1 cellular context compared by ENCODE assay signal in the genomic region with DNA sequence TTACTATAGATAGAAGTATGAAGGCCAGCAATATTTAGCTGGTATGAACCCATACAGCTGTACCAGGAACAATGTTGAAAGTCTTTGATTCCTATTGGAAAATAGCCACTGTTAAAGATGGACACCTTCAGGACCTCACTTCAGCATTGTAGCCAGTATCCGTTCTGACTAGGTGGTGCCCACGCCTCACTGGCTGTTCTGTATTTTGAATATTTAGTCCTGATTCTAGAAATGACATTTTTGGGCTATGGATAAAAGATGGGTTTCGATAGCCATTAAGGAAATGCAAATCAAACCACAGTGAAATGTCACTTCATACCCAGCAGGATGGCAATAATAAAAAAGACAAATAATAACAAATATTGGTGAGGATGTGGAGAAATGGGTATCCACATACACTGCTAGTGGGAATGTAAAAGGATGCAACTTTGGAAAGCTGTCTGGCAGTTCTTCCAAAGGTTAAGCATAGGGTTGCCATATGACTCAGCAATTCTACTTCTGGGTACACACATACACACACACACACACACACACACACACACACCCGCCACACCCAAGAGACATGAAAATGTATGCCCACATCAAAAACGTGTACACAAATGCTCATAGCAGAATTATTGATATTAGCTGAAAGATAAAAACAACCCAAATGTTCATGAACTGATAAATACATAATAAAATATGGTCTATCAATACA.
TF ChIP-seq lines count a peak whose summit lies in the region.

No MANE protein-coding gene starts in this region.

TF ChIP-seq in HCT116, 20 proteins besides CTCF, POLR2A, EP300 and RAD21:
- TF ChIP-seq TCF7L2 (IDR thresholded peaks at IDR 0.05; ENCODE audit: borderline replicate concordance, extremely low read depth, insufficient read depth, insufficient read length): no peak
- no peak for TF ChIP-seq SP1 (IDR thresholded peaks at IDR 0.05; ENCODE audit: low read depth)
- TF ChIP-seq EZH2 (IDR thresholded peaks at IDR 0.05): no peak
- no peak for TF ChIP-seq YY1 (IDR thresholded peaks at IDR 0.05; ENCODE audit: extremely low read depth, insufficient replicate concordance, low read depth, low read length)
- TF ChIP-seq, protein P1, sequence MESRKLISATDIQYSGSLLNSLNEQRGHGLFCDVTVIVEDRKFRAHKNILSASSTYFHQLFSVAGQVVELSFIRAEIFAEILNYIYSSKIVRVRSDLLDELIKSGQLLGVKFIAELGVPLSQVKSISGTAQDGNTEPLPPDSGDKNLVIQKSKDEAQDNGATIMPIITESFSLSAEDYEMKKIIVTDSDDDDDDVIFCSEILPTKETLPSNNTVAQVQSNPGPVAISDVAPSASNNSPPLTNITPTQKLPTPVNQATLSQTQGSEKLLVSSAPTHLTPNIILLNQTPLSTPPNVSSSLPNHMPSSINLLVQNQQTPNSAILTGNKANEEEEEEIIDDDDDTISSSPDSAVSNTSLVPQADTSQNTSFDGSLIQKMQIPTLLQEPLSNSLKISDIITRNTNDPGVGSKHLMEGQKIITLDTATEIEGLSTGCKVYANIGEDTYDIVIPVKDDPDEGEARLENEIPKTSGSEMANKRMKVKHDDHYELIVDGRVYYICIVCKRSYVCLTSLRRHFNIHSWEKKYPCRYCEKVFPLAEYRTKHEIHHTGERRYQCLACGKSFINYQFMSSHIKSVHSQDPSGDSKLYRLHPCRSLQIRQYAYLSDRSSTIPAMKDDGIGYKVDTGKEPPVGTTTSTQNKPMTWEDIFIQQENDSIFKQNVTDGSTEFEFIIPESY (IDR thresholded peaks at IDR 0.05; ENCODE audit: extremely low read depth, insufficient replicate concordance, low read length): no peak
- no peak for TF ChIP-seq ELF1 (IDR thresholded peaks at IDR 0.05; ENCODE audit: borderline replicate concordance, low read depth)
- TF ChIP-seq JUND (IDR thresholded peaks at IDR 0.05): no peak
- no peak for TF ChIP-seq FOSL1 (IDR thresholded peaks at IDR 0.05; ENCODE audit: low read depth)
- no peak for TF ChIP-seq ZNF274 (IDR thresholded peaks at IDR 0.05; ENCODE audit: low read depth, low read length)
- TF ChIP-seq SRF (IDR thresholded peaks at IDR 0.05; ENCODE audit: low read depth): no peak
- TF ChIP-seq, protein P2, sequence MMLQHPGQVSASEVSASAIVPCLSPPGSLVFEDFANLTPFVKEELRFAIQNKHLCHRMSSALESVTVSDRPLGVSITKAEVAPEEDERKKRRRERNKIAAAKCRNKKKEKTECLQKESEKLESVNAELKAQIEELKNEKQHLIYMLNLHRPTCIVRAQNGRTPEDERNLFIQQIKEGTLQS (IDR thresholded peaks at IDR 0.05): no peak
- TF ChIP-seq, protein P3, sequence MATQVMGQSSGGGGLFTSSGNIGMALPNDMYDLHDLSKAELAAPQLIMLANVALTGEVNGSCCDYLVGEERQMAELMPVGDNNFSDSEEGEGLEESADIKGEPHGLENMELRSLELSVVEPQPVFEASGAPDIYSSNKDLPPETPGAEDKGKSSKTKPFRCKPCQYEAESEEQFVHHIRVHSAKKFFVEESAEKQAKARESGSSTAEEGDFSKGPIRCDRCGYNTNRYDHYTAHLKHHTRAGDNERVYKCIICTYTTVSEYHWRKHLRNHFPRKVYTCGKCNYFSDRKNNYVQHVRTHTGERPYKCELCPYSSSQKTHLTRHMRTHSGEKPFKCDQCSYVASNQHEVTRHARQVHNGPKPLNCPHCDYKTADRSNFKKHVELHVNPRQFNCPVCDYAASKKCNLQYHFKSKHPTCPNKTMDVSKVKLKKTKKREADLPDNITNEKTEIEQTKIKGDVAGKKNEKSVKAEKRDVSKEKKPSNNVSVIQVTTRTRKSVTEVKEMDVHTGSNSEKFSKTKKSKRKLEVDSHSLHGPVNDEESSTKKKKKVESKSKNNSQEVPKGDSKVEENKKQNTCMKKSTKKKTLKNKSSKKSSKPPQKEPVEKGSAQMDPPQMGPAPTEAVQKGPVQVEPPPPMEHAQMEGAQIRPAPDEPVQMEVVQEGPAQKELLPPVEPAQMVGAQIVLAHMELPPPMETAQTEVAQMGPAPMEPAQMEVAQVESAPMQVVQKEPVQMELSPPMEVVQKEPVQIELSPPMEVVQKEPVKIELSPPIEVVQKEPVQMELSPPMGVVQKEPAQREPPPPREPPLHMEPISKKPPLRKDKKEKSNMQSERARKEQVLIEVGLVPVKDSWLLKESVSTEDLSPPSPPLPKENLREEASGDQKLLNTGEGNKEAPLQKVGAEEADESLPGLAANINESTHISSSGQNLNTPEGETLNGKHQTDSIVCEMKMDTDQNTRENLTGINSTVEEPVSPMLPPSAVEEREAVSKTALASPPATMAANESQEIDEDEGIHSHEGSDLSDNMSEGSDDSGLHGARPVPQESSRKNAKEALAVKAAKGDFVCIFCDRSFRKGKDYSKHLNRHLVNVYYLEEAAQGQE (IDR thresholded peaks at IDR 0.05; ENCODE audit: low read depth): no peak
- TF ChIP-seq, protein P4, sequence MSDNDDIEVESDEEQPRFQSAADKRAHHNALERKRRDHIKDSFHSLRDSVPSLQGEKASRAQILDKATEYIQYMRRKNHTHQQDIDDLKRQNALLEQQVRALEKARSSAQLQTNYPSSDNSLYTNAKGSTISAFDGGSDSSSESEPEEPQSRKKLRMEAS (IDR thresholded peaks at IDR 0.05): no peak
- TF ChIP-seq POLR2AphosphoS5 (IDR thresholded peaks at IDR 0.05; ENCODE audit: low read depth, low read length): no peak
- no peak for TF ChIP-seq SIN3A (IDR thresholded peaks at IDR 0.05; ENCODE audit: low read depth)
- no peak for TF ChIP-seq EGR1 (IDR thresholded peaks at IDR 0.05; ENCODE audit: low read depth)
